Comparison of ENCODE assay signal across 27 cellular contexts in genomic region chr1:47676311-47677054, GRCh38.
A peak's percentile ranks its signal among the peaks of the same experiment; 100 is the strongest.
DNase-seq lines count a peak whose midpoint lies in the region; ATAC-seq and TF ChIP-seq lines count a peak whose summit lies in the region.
"Had no signal": no experiment of that assay in that cellular context is flagged by ENCODE, and none has a peak within 500 bp of the region (broad histone marks: within the 10 kb centered on the region; RNA-seq: fewer than 3 reads in every experiment).

No MANE protein-coding gene starts in this region.

- H3K4me3 Mint-ChIP-seq in activated naive CD8-positive, alpha-beta T cell treated with anti-CD3 and anti-CD28 coated beads, Interleukin-2, amount 50 U/mL, for 24 hours: no peak overlapping the region
- H3K4me3 Mint-ChIP-seq: activated CD4-positive, alpha-beta T cell treated with anti-CD3 and anti-CD28 coated beads for 36 hours; activated CD8-positive, alpha-beta T cell treated with anti-CD3 and anti-CD28 coated beads, Interleukin-2, amount 10 ng/mL, durations not matched to agents 7 days and 5 days; activated naive CD8-positive, alpha-beta T cell; CD8-positive, alpha-beta T cell; naive thymus-derived CD4-positive, alpha-beta T cell; stimulated activated effector memory CD8-positive, alpha-beta T cell treated with anti-CD3 and anti-CD28 coated beads, Interleukin-12 subunit alpha, Interleukin-12 subunit beta, amount 100 ng/mL, for 72 hours; T-helper 2 cell treated with Interferon-gamma antibody and Interleukin-4, amounts not matched to agents 5 μg/mL and 100 μg/mL, for 36 hours had no signal

- no peak overlapping the region for H3K9ac ChIP-seq in BLaER1 treated with 17β-estradiol and CSF1 and Interleukin-3, amounts not matched to agents 10 nM and 100 nM

- TF ChIP-seq CTCF in PC-9 (conservative IDR thresholded peaks at IDR 0.05) (no peak), sigmoid colon (IDR thresholded peaks at IDR 0.05) (no peak)

- H3F3A ChIP-seq in PC-9 (ENCODE audit: insufficient read depth, low read depth): no peaks in the 10 kb centered on the region

- H3K9me3 Mint-ChIP-seq in activated naive CD8-positive, alpha-beta T cell treated with anti-CD3 and anti-CD28 coated beads, Interleukin-2, amount 50 U/mL, for 24 hours: peaks cover 18% of the 10 kb centered on the region

- no peak for TF ChIP-seq POLR2A in sigmoid colon (IDR thresholded peaks at IDR 0.05)

- H3K27ac ChIP-seq in BLaER1 treated with 17β-estradiol and CSF1 and Interleukin-3, amounts not matched to agents 10 nM and 100 nM: no peak overlapping the region
- no peak overlapping the region for H3K27ac ChIP-seq in PC-9
- H3K27ac ChIP-seq in sigmoid colon: no peak overlapping the region
- H3K27ac ChIP-seq: Peyer's patch had no signal

- DNase-seq in PC-9 (no peak), left kidney (ENCODE audit: low read depth, low spot score) (peak; percentile 38), sigmoid colon (peak; percentile 46), NCI-H345 treated with DMSO at 0.1 percent for 48 hours (lab: John Stamatoyannopoulos, UW; ENCODE audit: unreplicated experiment) (no peak)
- DNase-seq in activated naive CD8-positive, alpha-beta T cell treated with anti-CD3 and anti-CD28 coated beads, Interleukin-2, amount 50 U/mL, for 24 hours: no peak
- no peak for DNase-seq in effector CD4-positive, alpha-beta T cell
- DNase-seq: activated CD4-positive, alpha-beta T cell treated with anti-CD3 and anti-CD28 coated beads for 36 hours; activated T-cell treated with anti-CD3 and anti-CD28 coated beads for 4 hours; AML-193; anterior cingulate cortex; left ventricle myocardium superior; naive thymus-derived CD4-positive, alpha-beta T cell; NCI-H2107; NCI-H446; NCI-H748 treated with DMSO at 0.1 percent for 48 hours; Peyer's patch; SHP77 treated with DMSO at 0.1 percent for 48 hours; stimulated activated CD4-positive, alpha-beta T cell treated with anti-CD3 and anti-CD28 coated beads, Interleukin-15, amount 100 ng/mL, for 24 hours had no signal

- intact Hi-C loops in PC-9 (cut with micrococcal nuclease; ENCODE audit: unreplicated experiment): no loop called here
- intact Hi-C loops in sigmoid colon (cut with DNase I): no loop called here

- H3K9me3 ChIP-seq in BLaER1 treated with 17β-estradiol and CSF1 and Interleukin-3, amounts not matched to agents 10 nM and 100 nM (replicated peaks in 1 of 11): peaks cover 6 to 21% (median 13%) of the 10 kb centered on the region in 11 experiments; a peak in 19 of 22 replicates
- H3K9me3 ChIP-seq in PC-9 (ENCODE audit: insufficient read depth, low read depth) (no peaks in the 10 kb centered on the region; the same call in 1 of the 2 replicates), sigmoid colon (peaks cover 0 to 7% (median 1%) of the 10 kb centered on the region in 4 donors)
- H3K9me3 ChIP-seq: Peyer's patch had no signal

- H3K4me2 ChIP-seq in BLaER1 treated with 17β-estradiol and CSF1 and Interleukin-3, amounts not matched to agents 10 nM and 100 nM: peak overlapping the region in 8 of 11 experiments; percentile 2 to 82 (median 62); a peak in 11 of 22 replicates
- H3K4me2 ChIP-seq in PC-9: no peak overlapping the region

- WGBS in sigmoid colon, 2 donors: 87 to 91% methylated on average over 14 of the region's 14 CpGs

- no peaks in the 10 kb centered on the region for H3K4me1 Mint-ChIP-seq in activated naive CD8-positive, alpha-beta T cell treated with anti-CD3 and anti-CD28 coated beads, Interleukin-2, amount 50 U/mL, for 24 hours
- H3K4me1 Mint-ChIP-seq: activated CD4-positive, alpha-beta T cell treated with anti-CD3 and anti-CD28 coated beads for 36 hours; naive thymus-derived CD4-positive, alpha-beta T cell; stimulated activated effector memory CD8-positive, alpha-beta T cell treated with anti-CD3 and anti-CD28 coated beads, Interleukin-12 subunit alpha, Interleukin-12 subunit beta, amount 100 ng/mL, for 72 hours had no signal

- H3K36me3 Mint-ChIP-seq in activated naive CD8-positive, alpha-beta T cell treated with anti-CD3 and anti-CD28 coated beads, Interleukin-2, amount 50 U/mL, for 24 hours (ENCODE audit: low read depth): peaks cover 3% of the 10 kb centered on the region
- H3K36me3 Mint-ChIP-seq: CD8-positive, alpha-beta T cell; stimulated activated effector memory CD8-positive, alpha-beta T cell treated with anti-CD3 and anti-CD28 coated beads, Interleukin-12 subunit alpha, Interleukin-12 subunit beta, amount 100 ng/mL, for 72 hours had no signal

- no peak overlapping the region for H3K4me3 ChIP-seq in BLaER1 treated with 17β-estradiol and CSF1 and Interleukin-3, amounts not matched to agents 10 nM and 100 nM
- no peak overlapping the region for H3K4me3 ChIP-seq in PC-9
- H3K4me3 ChIP-seq in sigmoid colon: no peak overlapping the region
- H3K4me3 ChIP-seq: Peyer's patch had no signal

- H2AFZ ChIP-seq in PC-9: 0 out of 2 replicates have a peak overlapping the region, but pooled peaks have one; percentile 13

- no peak overlapping the region for H3K27ac Mint-ChIP-seq in activated naive CD8-positive, alpha-beta T cell treated with anti-CD3 and anti-CD28 coated beads, Interleukin-2, amount 50 U/mL, for 24 hours
- H3K27ac Mint-ChIP-seq: activated CD4-positive, alpha-beta T cell treated with anti-CD3 and anti-CD28 coated beads for 36 hours; activated CD8-positive, alpha-beta T cell treated with anti-CD3 and anti-CD28 coated beads, Interleukin-2, amount 10 ng/mL, durations not matched to agents 7 days and 5 days; activated naive CD8-positive, alpha-beta T cell; activated T-helper 2 cell treated with anti-CD3 and anti-CD28 coated beads, Interferon-gamma antibody, Interleukin-2, Interleukin-4, amounts not matched to agents 10 μg/mL and 5 μg/mL and 100 μg/mL, durations not matched to agents 14 hours and 24 hours and 36 hours; CD8-positive, alpha-beta T cell; stimulated activated effector memory CD8-positive, alpha-beta T cell treated with anti-CD3 and anti-CD28 coated beads, Interleukin-12 subunit alpha, Interleukin-12 subunit beta, amount 100 ng/mL, for 72 hours; T-helper 2 cell treated with Interferon-gamma antibody and Interleukin-4, amounts not matched to agents 5 μg/mL and 100 μg/mL, for 36 hours had no signal

- H3K27me3 Mint-ChIP-seq in activated naive CD8-positive, alpha-beta T cell treated with anti-CD3 and anti-CD28 coated beads, Interleukin-2, amount 50 U/mL, for 24 hours: peaks cover 7% of the 10 kb centered on the region

- no peaks in the 10 kb centered on the region for H3K9me2 ChIP-seq in PC-9 (ENCODE audit: insufficient read depth)

- BruUV-seq in PC-9 (replicated peaks; lab: Mats Ljungman, UMichigan): no TSS peak

- no peaks in the 10 kb centered on the region; a peak in 1 of 22 replicates for H3K27me3 ChIP-seq in BLaER1 treated with 17β-estradiol and CSF1 and Interleukin-3, amounts not matched to agents 10 nM and 100 nM
- H3K27me3 ChIP-seq in PC-9 (ENCODE audit: insufficient read depth, low read depth) (no peaks in the 10 kb centered on the region), sigmoid colon (no peaks in the 10 kb centered on the region)
- H3K27me3 ChIP-seq: Peyer's patch had no signal

- CTCF ChIA-PET in PC-9 (lab: Charles Lee): interaction anchor here (0.7 kb wide), 1 partner anchor 343 kb away, joined by 3 read pairs; the partner anchor contains the start of gene CMPK1

- POLR2A ChIA-PET in PC-9 (lab: Charles Lee; ENCODE audit: unreplicated experiment): no interaction called here

- H3K4me1 ChIP-seq in BLaER1 treated with 17β-estradiol and CSF1 and Interleukin-3, amounts not matched to agents 10 nM and 100 nM: peaks cover 20 to 50% (median 42%) of the 10 kb centered on the region in 10 experiments
- H3K4me1 ChIP-seq in PC-9 (replicated peaks; ENCODE audit: insufficient read depth): no peaks in the 10 kb centered on the region
- H3K4me1 ChIP-seq in sigmoid colon: no peaks in the 10 kb centered on the region
- H3K4me1 ChIP-seq: Peyer's patch had no signal

- H3K79me2 ChIP-seq in PC-9 (ENCODE audit: low read depth): no peaks in the 10 kb centered on the region

- no peaks in the 10 kb centered on the region for H3K36me3 ChIP-seq in BLaER1 treated with 17β-estradiol and CSF1 and Interleukin-3, amounts not matched to agents 10 nM and 100 nM
- H3K36me3 ChIP-seq in PC-9 (ENCODE audit: low read depth) (no peaks in the 10 kb centered on the region), sigmoid colon (no peaks in the 10 kb centered on the region)
- H3K36me3 ChIP-seq: Peyer's patch had no signal

- TF ChIP-seq EP300 in sigmoid colon (IDR thresholded peaks at IDR 0.05): no peak

- ATAC-seq in HG02759 (IDR thresholded peaks at IDR 0.05; ENCODE audit: unreplicated experiment): no peak
- no peak for ATAC-seq in activated naive CD8-positive, alpha-beta T cell treated with anti-CD3 and anti-CD28 coated beads, Interleukin-2, amount 50 U/mL, for 24 hours
- ATAC-seq: activated CD4-positive, alpha-beta T cell treated with anti-CD3 and anti-CD28 coated beads for 36 hours; activated CD8-positive, alpha-beta T cell treated with anti-CD3 and anti-CD28 coated beads, Interleukin-2, amount 10 ng/mL, durations not matched to agents 7 days and 5 days; CD8-positive, alpha-beta T cell; HCT116; left ventricle myocardium superior; naive thymus-derived CD4-positive, alpha-beta T cell had no signal

- H4K20me1 ChIP-seq in BLaER1 treated with 17β-estradiol and CSF1 and Interleukin-3, amounts not matched to agents 10 nM and 100 nM: peaks cover 0 to 5% (median 0%) of the 10 kb centered on the region in 11 experiments; a peak in 1 of 22 replicates
- no peaks in the 10 kb centered on the region for H4K20me1 ChIP-seq in PC-9 (ENCODE audit: insufficient read depth)

Comparison
In these comparisons a context has a peak if more than half of its experiments do, and no peak if none do; other contexts are left out.
1. DNase-seq: peak in left kidney (single experiment) and sigmoid colon (single experiment); none in PC-9 (0 of 2), activated naive CD8-positive, alpha-beta T cell treated with anti-CD3 and anti-CD28 coated beads, Interleukin-2, amount 50 U/mL, for 24 hours (single experiment), NCI-H345 treated with DMSO at 0.1 percent for 48 hours (single experiment) and effector CD4-positive, alpha-beta T cell (single experiment).